Comparison of ENCODE assay signal across 1 cellular context in genomic region chr3:122353215-122353614, GRCh38.
TF ChIP-seq lines count a peak whose summit lies in the region.

No MANE protein-coding gene starts in this region.

TF ChIP-seq in SK-N-SH, 30 proteins besides CTCF, POLR2A, EP300 and RAD21:
- TF ChIP-seq NFIC (IDR thresholded peaks at IDR 0.05; ENCODE audit: borderline replicate concordance) (no peak), FOSL2 (IDR thresholded peaks at IDR 0.05; ENCODE audit: borderline replicate concordance, low read depth) (no peak)
- TF ChIP-seq, protein P1, sequence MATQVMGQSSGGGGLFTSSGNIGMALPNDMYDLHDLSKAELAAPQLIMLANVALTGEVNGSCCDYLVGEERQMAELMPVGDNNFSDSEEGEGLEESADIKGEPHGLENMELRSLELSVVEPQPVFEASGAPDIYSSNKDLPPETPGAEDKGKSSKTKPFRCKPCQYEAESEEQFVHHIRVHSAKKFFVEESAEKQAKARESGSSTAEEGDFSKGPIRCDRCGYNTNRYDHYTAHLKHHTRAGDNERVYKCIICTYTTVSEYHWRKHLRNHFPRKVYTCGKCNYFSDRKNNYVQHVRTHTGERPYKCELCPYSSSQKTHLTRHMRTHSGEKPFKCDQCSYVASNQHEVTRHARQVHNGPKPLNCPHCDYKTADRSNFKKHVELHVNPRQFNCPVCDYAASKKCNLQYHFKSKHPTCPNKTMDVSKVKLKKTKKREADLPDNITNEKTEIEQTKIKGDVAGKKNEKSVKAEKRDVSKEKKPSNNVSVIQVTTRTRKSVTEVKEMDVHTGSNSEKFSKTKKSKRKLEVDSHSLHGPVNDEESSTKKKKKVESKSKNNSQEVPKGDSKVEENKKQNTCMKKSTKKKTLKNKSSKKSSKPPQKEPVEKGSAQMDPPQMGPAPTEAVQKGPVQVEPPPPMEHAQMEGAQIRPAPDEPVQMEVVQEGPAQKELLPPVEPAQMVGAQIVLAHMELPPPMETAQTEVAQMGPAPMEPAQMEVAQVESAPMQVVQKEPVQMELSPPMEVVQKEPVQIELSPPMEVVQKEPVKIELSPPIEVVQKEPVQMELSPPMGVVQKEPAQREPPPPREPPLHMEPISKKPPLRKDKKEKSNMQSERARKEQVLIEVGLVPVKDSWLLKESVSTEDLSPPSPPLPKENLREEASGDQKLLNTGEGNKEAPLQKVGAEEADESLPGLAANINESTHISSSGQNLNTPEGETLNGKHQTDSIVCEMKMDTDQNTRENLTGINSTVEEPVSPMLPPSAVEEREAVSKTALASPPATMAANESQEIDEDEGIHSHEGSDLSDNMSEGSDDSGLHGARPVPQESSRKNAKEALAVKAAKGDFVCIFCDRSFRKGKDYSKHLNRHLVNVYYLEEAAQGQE (IDR thresholded peaks at IDR 0.05; ENCODE audit: low read depth, low read length) = no peak
- TF ChIP-seq, protein P2, sequence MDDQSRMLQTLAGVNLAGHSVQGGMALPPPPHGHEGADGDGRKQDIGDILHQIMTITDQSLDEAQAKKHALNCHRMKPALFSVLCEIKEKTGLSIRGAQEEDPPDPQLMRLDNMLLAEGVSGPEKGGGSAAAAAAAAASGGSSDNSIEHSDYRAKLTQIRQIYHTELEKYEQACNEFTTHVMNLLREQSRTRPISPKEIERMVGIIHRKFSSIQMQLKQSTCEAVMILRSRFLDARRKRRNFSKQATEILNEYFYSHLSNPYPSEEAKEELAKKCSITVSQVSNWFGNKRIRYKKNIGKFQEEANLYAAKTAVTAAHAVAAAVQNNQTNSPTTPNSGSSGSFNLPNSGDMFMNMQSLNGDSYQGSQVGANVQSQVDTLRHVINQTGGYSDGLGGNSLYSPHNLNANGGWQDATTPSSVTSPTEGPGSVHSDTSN (IDR thresholded peaks at IDR 0.05) = no peak
TF ChIP-seq in SK-N-SH: peak in this region for 0.
